ENCODE assay signal across 17 cellular contexts in genomic region chr1:44616284-44616990, GRCh38. TPM values are rescaled to one million over a fixed set of nuclear protein-coding genes. Genes with fewer than 3 reads are reported as not detected.
A peak's percentile ranks its signal among the peaks of the same experiment; 100 is the strongest.
DNase-seq lines count a peak whose midpoint lies in the region; ATAC-seq, FAIRE-seq and TF ChIP-seq lines count a peak whose summit lies in the region.
"Had no signal": no experiment of that assay in that cellular context is flagged by ENCODE, and none has a peak within 500 bp of the region (broad histone marks: within the 10 kb centered on the region; RNA-seq: fewer than 3 reads in every experiment).

No MANE protein-coding gene starts in this region.

- peak overlapping the region; percentile 82 for H3K4me2 ChIP-seq in osteoblast (ENCODE audit: insufficient read depth, low read length)
- H3K4me2 ChIP-seq: BLaER1 had no signal

- H3K27me3 ChIP-seq in osteoblast (ENCODE audit: insufficient read depth, low read length): no peaks in the 10 kb centered on the region
- H3K27me3 ChIP-seq: BLaER1 had no signal

- no peaks in the 10 kb centered on the region for H3K79me2 ChIP-seq in osteoblast (ENCODE audit: insufficient read depth, low read length)

- no peaks in the 10 kb centered on the region for H4K20me1 ChIP-seq in osteoblast (ENCODE audit: insufficient read depth, low read length)
- H4K20me1 ChIP-seq: BLaER1 had no signal

- H3K9me3 Mint-ChIP-seq in WTC11: no peaks in the 10 kb centered on the region
- H3K9me3 Mint-ChIP-seq: activated CD4-positive, alpha-beta T cell treated with anti-CD3 and anti-CD28 coated beads, Interleukin-2, amount 10 ng/mL, durations not matched to agents 7 days and 5 days; IgD-negative memory B cell; memory B cell had no signal

- ATAC-seq in WTC11 (peak; percentile 22), HG03432 (IDR thresholded peaks at IDR 0.05; ENCODE audit: unreplicated experiment) (no peak)
- ATAC-seq: sciatic nerve had no signal

- CTCF ChIA-PET in WTC11 (lab: Charles Lee): interaction anchor here (0.8 to 3.9 kb wide), 8 partner anchors 7 to 269 kb away, joined by 3 to 40 read pairs (median 4); no protein-coding TSS in a partner anchor

- no peaks in the 10 kb centered on the region for H3K36me3 Mint-ChIP-seq in WTC11
- H3K36me3 Mint-ChIP-seq: IgD-negative memory B cell, memory B cell had no signal

- FAIRE-seq in D721Med (lab: Jason Lieb, UNC): no peak
- FAIRE-seq: colon, G401.6 had no signal

- peak overlapping the region; percentile 83 for H3K4me3 Mint-ChIP-seq in WTC11
- H3K4me3 Mint-ChIP-seq: activated CD4-positive, alpha-beta T cell treated with anti-CD3 and anti-CD28 coated beads, Interleukin-2, amount 10 ng/mL, durations not matched to agents 7 days and 5 days; IgD-negative memory B cell; memory B cell had no signal

- H3K4me1 ChIP-seq in osteoblast (ENCODE audit: insufficient read depth, low read length): peaks cover 33% of the 10 kb centered on the region

- H3K27ac ChIP-seq in osteoblast (ENCODE audit: low read depth, low read length): no peak overlapping the region
- H3K27ac ChIP-seq: BLaER1 had no signal

- POLR2A ChIA-PET in WTC11 (lab: Charles Lee): interaction anchor here (0.7 kb wide), 1 partner anchor 33 kb away, joined by 3 read pairs; no protein-coding TSS in a partner anchor

- H3K4me3 ChIP-seq in AG10803 (ENCODE audit: low read length) (peak overlapping the region; percentile 47), fibroblast of villous mesenchyme (ENCODE audit: low read depth, low read length) (peak overlapping the region; percentile 41), osteoblast (ENCODE audit: insufficient read depth, low read length) (peak overlapping the region; percentile 77)
- H3K4me3 ChIP-seq: BLaER1 had no signal

- peaks cover 27% of the 10 kb centered on the region for H3K4me1 Mint-ChIP-seq in WTC11
- H3K4me1 Mint-ChIP-seq: activated CD4-positive, alpha-beta T cell treated with anti-CD3 and anti-CD28 coated beads, Interleukin-2, amount 10 ng/mL, durations not matched to agents 7 days and 5 days had no signal

- DNase-seq in AG10803 (ENCODE audit: low read depth) (no peak), WTC11 (ENCODE audit: low spot score) (no peak), fibroblast of villous mesenchyme (ENCODE audit: low read depth) (no peak), osteoblast (ENCODE audit: insufficient read length, low spot score, missing footprints) (no peak), NCI-H510A treated with DMSO at 0.1 percent for 48 hours (lab: John Stamatoyannopoulos, UW) (no peak), D721Med (ENCODE audit: insufficient read length, low spot score) (no peak)
- no peak for DNase-seq in NK-92 treated with Interleukin-12 subunit alpha and Interleukin-12 subunit beta, amount 100 ng/mL, for 24 hours (lab: John Stamatoyannopoulos, UW)
- DNase-seq: activated CD4-positive, alpha-beta T cell treated with anti-CD3 and anti-CD28 coated beads, Interleukin-2, amount 10 ng/mL, durations not matched to agents 7 days and 5 days; activated effector memory CD4-positive, alpha-beta T cell treated with Interleukin-2 at 50 U/mL for 16 hours; NCI-H1694 had no signal

- no peaks in the 10 kb centered on the region for H3K9me3 ChIP-seq in osteoblast (ENCODE audit: low read depth, low read length)
- H3K9me3 ChIP-seq: BLaER1 had no signal

- H3K27me3 Mint-ChIP-seq in WTC11 (ENCODE audit: low read depth): peaks cover 10% of the 10 kb centered on the region
- H3K27me3 Mint-ChIP-seq: activated CD4-positive, alpha-beta T cell treated with anti-CD3 and anti-CD28 coated beads, Interleukin-2, amount 10 ng/mL, durations not matched to agents 7 days and 5 days; IgD-negative memory B cell had no signal

- TF ChIP-seq CTCF in AG10803 (conservative IDR thresholded peaks at IDR 0.05; ENCODE audit: low read length) (no peak), WTC11 (IDR thresholded peaks at IDR 0.05) (no peak), fibroblast of villous mesenchyme (IDR thresholded peaks at IDR 0.05; ENCODE audit: insufficient read depth, low read depth, low read length) (no peak), osteoblast (IDR thresholded peaks at IDR 0.05; ENCODE audit: extremely low read depth, low read depth, low read length) (no peak), D721Med (IDR thresholded peaks at IDR 0.05; ENCODE audit: insufficient read depth, missing control alignments) (no peak)

- no peaks in the 10 kb centered on the region for H3K36me3 ChIP-seq in osteoblast (ENCODE audit: insufficient read depth, low read length)
- H3K36me3 ChIP-seq: BLaER1 had no signal

- H2AFZ ChIP-seq in osteoblast (ENCODE audit: low read length): peak overlapping the region; percentile 77

- H3K27ac Mint-ChIP-seq in WTC11: no peak overlapping the region
- H3K27ac Mint-ChIP-seq: activated CD4-positive, alpha-beta T cell treated with anti-CD3 and anti-CD28 coated beads, Interleukin-2, amount 10 ng/mL, durations not matched to agents 7 days and 5 days; memory B cell had no signal

TF ChIP-seq in WTC11, 78 proteins besides CTCF, POLR2A, EP300 and RAD21 (continues in another document):
- TF ChIP-seq PRRX2 (CRISPR knock-in tag; IDR thresholded peaks at IDR 0.05): no peak
- TF ChIP-seq JAZF1 (CRISPR knock-in tag; IDR thresholded peaks at IDR 0.05): no peak
- no peak for TF ChIP-seq ZNF396 (CRISPR knock-in tag; IDR thresholded peaks at IDR 0.05; ENCODE audit: borderline replicate concordance)
- TF ChIP-seq GTF2I (CRISPR knock-in tag; conservative IDR thresholded peaks at IDR 0.05): no peak
- TF ChIP-seq, protein P1, sequence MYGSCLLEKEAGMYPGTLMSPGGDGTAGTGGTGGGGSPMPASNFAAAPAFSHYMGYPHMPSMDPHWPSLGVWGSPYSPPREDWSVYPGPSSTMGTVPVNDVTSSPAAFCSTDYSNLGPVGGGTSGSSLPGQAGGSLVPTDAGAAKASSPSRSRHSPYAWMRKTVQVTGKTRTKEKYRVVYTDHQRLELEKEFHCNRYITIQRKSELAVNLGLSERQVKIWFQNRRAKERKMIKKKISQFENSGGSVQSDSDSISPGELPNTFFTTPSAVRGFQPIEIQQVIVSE (CRISPR knock-in tag; IDR thresholded peaks at IDR 0.05; ENCODE audit: borderline replicate concordance): no peak
- TF ChIP-seq GRHL2 (CRISPR knock-in tag; IDR thresholded peaks at IDR 0.05; ENCODE audit: insufficient replicate concordance, severe bottlenecking): no peak
- no peak for TF ChIP-seq ZMAT4 (CRISPR knock-in tag; IDR thresholded peaks at IDR 0.05)
- TF ChIP-seq ELF4 (CRISPR knock-in tag; IDR thresholded peaks at IDR 0.05; ENCODE audit: low read depth): no peak
- no peak for TF ChIP-seq ZNF671 (CRISPR knock-in tag; IDR thresholded peaks at IDR 0.05)
- no peak for TF ChIP-seq CREM (CRISPR knock-in tag; IDR thresholded peaks at IDR 0.05)
- TF ChIP-seq, protein P2, sequence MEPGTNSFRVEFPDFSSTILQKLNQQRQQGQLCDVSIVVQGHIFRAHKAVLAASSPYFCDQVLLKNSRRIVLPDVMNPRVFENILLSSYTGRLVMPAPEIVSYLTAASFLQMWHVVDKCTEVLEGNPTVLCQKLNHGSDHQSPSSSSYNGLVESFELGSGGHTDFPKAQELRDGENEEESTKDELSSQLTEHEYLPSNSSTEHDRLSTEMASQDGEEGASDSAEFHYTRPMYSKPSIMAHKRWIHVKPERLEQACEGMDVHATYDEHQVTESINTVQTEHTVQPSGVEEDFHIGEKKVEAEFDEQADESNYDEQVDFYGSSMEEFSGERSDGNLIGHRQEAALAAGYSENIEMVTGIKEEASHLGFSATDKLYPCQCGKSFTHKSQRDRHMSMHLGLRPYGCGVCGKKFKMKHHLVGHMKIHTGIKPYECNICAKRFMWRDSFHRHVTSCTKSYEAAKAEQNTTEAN (CRISPR knock-in tag; IDR thresholded peaks at IDR 0.05): no peak
- no peak for TF ChIP-seq ZNF416 (CRISPR knock-in tag; IDR thresholded peaks at IDR 0.05)
- no peak for TF ChIP-seq ZNF281 (CRISPR knock-in tag; IDR thresholded peaks at IDR 0.05)
- no peak for TF ChIP-seq MXD4 (CRISPR knock-in tag; IDR thresholded peaks at IDR 0.05; ENCODE audit: borderline replicate concordance)
- no peak for TF ChIP-seq TEAD1 (CRISPR knock-in tag; IDR thresholded peaks at IDR 0.05)
- TF ChIP-seq USF2 (CRISPR knock-in tag; IDR thresholded peaks at IDR 0.05): no peak

RNA-seq across cellular contexts. Expression of gene TMEM53, which starts 57.8 kb away (rescaled TPM):
- total RNA-seq in WTC11 (2021): 8.2 to 10.9 TPM (median 10.0 TPM) in 3 replicates
- 6.4 and 7.3 TPM in 2 replicates for total RNA-seq in fibroblast of villous mesenchyme
- total RNA-seq in osteoblast: 6.9 and 7.7 TPM in 2 replicates

RNA-seq across cellular contexts. Expression of gene ARMH1, which starts 58.1 kb away (rescaled TPM):
- total RNA-seq in WTC11 (2021) (0.74 to 1.6 TPM (median 0.78 TPM) in 3 replicates), fibroblast of villous mesenchyme (0.32 and 0.43 TPM in 2 replicates), osteoblast (3.2 and 4.3 TPM in 2 replicates)
